ENCODE assay signal across 21 cellular contexts in genomic region chr12:25491396-25491948, GRCh38.
DNase-seq lines count a peak whose midpoint lies in the region; TF ChIP-seq lines count a peak whose summit lies in the region.
"Had no signal": no experiment of that assay in that cellular context is flagged by ENCODE, and none has a peak within 500 bp of the region (broad histone marks: within the 10 kb centered on the region; RNA-seq: fewer than 3 reads in every experiment).

No MANE protein-coding gene starts in this region.

- H4K20me1 ChIP-seq in neural progenitor cell (ENCODE audit: low read depth) = no peaks in the 10 kb centered on the region

- no peak overlapping the region for H2AFZ ChIP-seq in neural progenitor cell (replicated peaks)

- H3K27me3 ChIP-seq in neural progenitor cell = peaks cover 51% of the 10 kb centered on the region

- H3K4me1 Mint-ChIP-seq in glutamatergic neuron (ENCODE audit: low read depth, unreplicated experiment) = peaks cover 12% of the 10 kb centered on the region
- peaks cover 8% of the 10 kb centered on the region for H3K4me1 Mint-ChIP-seq in neural progenitor cell
- peaks cover 3% of the 10 kb centered on the region for H3K4me1 Mint-ChIP-seq in activated naive CD4-positive, alpha-beta T cell treated with anti-CD3 and anti-CD28 coated beads, Interleukin-2, amount 10 ng/mL, durations not matched to agents 7 days and 5 days
- H3K4me1 Mint-ChIP-seq in Calu3 (ENCODE audit: low read depth, unreplicated experiment) = no peaks in the 10 kb centered on the region
- H3K4me1 Mint-ChIP-seq: B cell; CD4-positive, CD25-positive, alpha-beta regulatory T cell; IgD-negative memory B cell had no signal

- CTCF ChIA-PET in activated naive CD4-positive, alpha-beta T cell treated with anti-CD3 and anti-CD28 coated beads, Interleukin-2, amount 10 ng/mL, durations not matched to agents 7 days and 5 days (lab: Charles Lee) = no interaction called here
- CTCF ChIA-PET in Calu3 (lab: Charles Lee) = no interaction called here

- H3K36me3 Mint-ChIP-seq in glutamatergic neuron (ENCODE audit: unreplicated experiment) = no peaks in the 10 kb centered on the region
- H3K36me3 Mint-ChIP-seq in neural progenitor cell = no peaks in the 10 kb centered on the region
- H3K36me3 Mint-ChIP-seq in activated naive CD4-positive, alpha-beta T cell treated with anti-CD3 and anti-CD28 coated beads, Interleukin-2, amount 10 ng/mL, durations not matched to agents 7 days and 5 days = no peaks in the 10 kb centered on the region
- H3K36me3 Mint-ChIP-seq in Calu3 (ENCODE audit: insufficient read depth, unreplicated experiment) = no peaks in the 10 kb centered on the region
- H3K36me3 Mint-ChIP-seq: CD4-positive, CD25-positive, alpha-beta regulatory T cell; IgD-negative memory B cell had no signal

- no TSS peak for BruUV-seq in Calu3 (replicated peaks; lab: Mats Ljungman, UMichigan)

- H3F3A ChIP-seq in neural progenitor cell (ENCODE audit: low read depth) = peaks cover 21% of the 10 kb centered on the region

- no peak overlapping the region for H3K4me3 ChIP-seq in neural progenitor cell
- H3K4me3 ChIP-seq: GM12878 had no signal

- H3K9me3 Mint-ChIP-seq in glutamatergic neuron (ENCODE audit: unreplicated experiment) (no peaks in the 10 kb centered on the region), neural progenitor cell (peaks cover 11% of the 10 kb centered on the region), Calu3 (ENCODE audit: low read depth, unreplicated experiment) (no peaks in the 10 kb centered on the region)
- H3K9me3 Mint-ChIP-seq in activated naive CD4-positive, alpha-beta T cell treated with anti-CD3 and anti-CD28 coated beads, Interleukin-2, amount 10 ng/mL, durations not matched to agents 7 days and 5 days = peaks cover 2% of the 10 kb centered on the region
- H3K9me3 Mint-ChIP-seq: IgD-negative memory B cell had no signal

- no peak overlapping the region for H3K27ac ChIP-seq in neural progenitor cell
- H3K27ac ChIP-seq: HL-60 had no signal

- H3K36me3 ChIP-seq in neural progenitor cell = no peaks in the 10 kb centered on the region

- H3K4me3 Mint-ChIP-seq in glutamatergic neuron (ENCODE audit: unreplicated experiment) = peak overlapping the region; percentile 43
- no peak overlapping the region for H3K4me3 Mint-ChIP-seq in neural progenitor cell
- no peak overlapping the region for H3K4me3 Mint-ChIP-seq in activated naive CD4-positive, alpha-beta T cell treated with anti-CD3 and anti-CD28 coated beads, Interleukin-2, amount 10 ng/mL, durations not matched to agents 7 days and 5 days
- H3K4me3 Mint-ChIP-seq in Calu3 (ENCODE audit: low read depth, unreplicated experiment) = no peak overlapping the region
- H3K4me3 Mint-ChIP-seq: B cell; CD4-positive, CD25-positive, alpha-beta regulatory T cell; IgD-negative memory B cell had no signal

- H3K27ac Mint-ChIP-seq in glutamatergic neuron (ENCODE audit: unreplicated experiment) = peak overlapping the region; percentile 35
- H3K27ac Mint-ChIP-seq in neural progenitor cell = no peak overlapping the region
- no peak overlapping the region for H3K27ac Mint-ChIP-seq in activated naive CD4-positive, alpha-beta T cell treated with anti-CD3 and anti-CD28 coated beads, Interleukin-2, amount 10 ng/mL, durations not matched to agents 7 days and 5 days
- no peak overlapping the region for H3K27ac Mint-ChIP-seq in Calu3 (ENCODE audit: unreplicated experiment)
- H3K27ac Mint-ChIP-seq: B cell, IgD-negative memory B cell had no signal

- DNase-seq in ELF-1 (ENCODE audit: low read depth, low spot score) (peak; percentile 45), M059J (ENCODE audit: low read depth) (peak; percentile 42), glutamatergic neuron (no peak), neural progenitor cell (ENCODE audit: low spot score) (peak; percentile 85), Calu3 (no peak)
- DNase-seq in activated naive CD4-positive, alpha-beta T cell treated with anti-CD3 and anti-CD28 coated beads, Interleukin-2, amount 10 ng/mL, durations not matched to agents 7 days and 5 days = no peak
- no peak for DNase-seq in activated effector memory CD4-positive, alpha-beta T cell treated with anti-CD3 and anti-CD28 coated beads, Interleukin-2, amount 50 U/mL, for 16 hours
- DNase-seq: CD4-positive, CD25-positive, alpha-beta regulatory T cell; COR-L47; DMS153; NCI-H1092 treated with DMSO at 0.1 percent for 48 hours; NCI-H146; NCI-H2029 treated with DMSO at 0.1 percent for 48 hours; NCI-H2171; NK-92 treated with Interleukin-12 subunit alpha and Interleukin-12 subunit beta, amount 100 ng/mL, for 24 hours; SHP77; SK-N-SH had no signal

- H3K9me3 ChIP-seq in neural progenitor cell (ENCODE audit: low read depth) = no peaks in the 10 kb centered on the region
- H3K9me3 ChIP-seq: SK-N-SH had no signal

- no peak for TF ChIP-seq CTCF in glutamatergic neuron (IDR thresholded peaks at IDR 0.05; ENCODE audit: partially characterized antibody, unreplicated experiment)
- TF ChIP-seq CTCF in neural progenitor cell (IDR thresholded peaks at IDR 0.05) = no peak
- TF ChIP-seq CTCF in Calu3 (IDR thresholded peaks at IDR 0.05; ENCODE audit: unreplicated experiment) = no peak

- H3K4me1 ChIP-seq in neural progenitor cell = peaks cover 28% of the 10 kb centered on the region

- H3K27me3 Mint-ChIP-seq in glutamatergic neuron (ENCODE audit: unreplicated experiment) (peaks cover 2% of the 10 kb centered on the region), neural progenitor cell (ENCODE audit: insufficient read depth, low read depth) (no peaks in the 10 kb centered on the region), Calu3 (ENCODE audit: unreplicated experiment) (no peaks in the 10 kb centered on the region)
- H3K27me3 Mint-ChIP-seq in activated naive CD4-positive, alpha-beta T cell treated with anti-CD3 and anti-CD28 coated beads, Interleukin-2, amount 10 ng/mL, durations not matched to agents 7 days and 5 days = no peaks in the 10 kb centered on the region
- H3K27me3 Mint-ChIP-seq: CD4-positive, CD25-positive, alpha-beta regulatory T cell; IgD-negative memory B cell had no signal

- H3K9ac ChIP-seq in neural progenitor cell = no peak overlapping the region
- H3K9ac ChIP-seq: SK-N-SH had no signal

- intact Hi-C loops in Calu3 (cut with micrococcal nuclease; ENCODE audit: unreplicated experiment) = no loop called here

- H3K4me2 ChIP-seq in neural progenitor cell = peak overlapping the region; percentile 54
- H3K4me2 ChIP-seq: SK-N-SH had no signal

- H3K79me2 ChIP-seq in neural progenitor cell (ENCODE audit: low read depth) = no peaks in the 10 kb centered on the region

Comparison
In these comparisons a context has a peak if more than half of its experiments do, and no peak if none do; other contexts are left out.
1. DNase-seq: peak in ELF-1 (single experiment), M059J (single experiment) and neural progenitor cell (single experiment); none in glutamatergic neuron (single experiment), activated naive CD4-positive, alpha-beta T cell treated with anti-CD3 and anti-CD28 coated beads, Interleukin-2, amount 10 ng/mL, durations not matched to agents 7 days and 5 days (single experiment), Calu3 (single experiment) and activated effector memory CD4-positive, alpha-beta T cell treated with anti-CD3 and anti-CD28 coated beads, Interleukin-2, amount 50 U/mL, for 16 hours (single experiment).